ENCODE assay signal across 10 cellular contexts in genomic region chr18:31041346-31042067, GRCh38. TPM values are rescaled to one million over a fixed set of nuclear protein-coding genes. Genes with fewer than 3 reads are reported as not detected.
A peak's percentile ranks its signal among the peaks of the same experiment; 100 is the strongest.
DNase-seq lines count a peak whose midpoint lies in the region; ATAC-seq and TF ChIP-seq lines count a peak whose summit lies in the region.
"Had no signal": no experiment of that assay in that cellular context is flagged by ENCODE, and none has a peak within 500 bp of the region (broad histone marks: within the 10 kb centered on the region; RNA-seq: fewer than 3 reads in every experiment).

No MANE protein-coding gene starts in this region.

- TF ChIP-seq RAD21 in neural cell (conservative IDR thresholded peaks at IDR 0.05) = no peak

- H3K36me3 ChIP-seq in neural cell (ENCODE audit: insufficient read depth, low read length) = no peaks in the 10 kb centered on the region

- H3K9me3 ChIP-seq in neural cell (ENCODE audit: low read length) = peaks cover 6% of the 10 kb centered on the region

- peak; percentile 8 for ATAC-seq in esophagus mucosa

- no peak overlapping the region for H2AFZ ChIP-seq in neural cell (ENCODE audit: low read depth, low read length)

- no peak for TF ChIP-seq CTCF in neural cell (IDR thresholded peaks at IDR 0.05; ENCODE audit: poor library complexity, severe bottlenecking)

- no peak for TF ChIP-seq EP300 in neural cell (conservative IDR thresholded peaks at IDR 0.05; ENCODE audit: poor library complexity, severe bottlenecking)

- H3K27ac ChIP-seq in neural cell (ENCODE audit: low read length) = no peak overlapping the region

- H3K79me2 ChIP-seq in neural cell (replicated peaks; ENCODE audit: insufficient read depth, low read length) = no peaks in the 10 kb centered on the region

- H3K4me2 ChIP-seq in neural cell (ENCODE audit: low read length) = no peak overlapping the region

- no peaks in the 10 kb centered on the region for H3K9me2 ChIP-seq in neural cell (ENCODE audit: insufficient read depth, low read length)

- H3K9ac ChIP-seq in neural cell (ENCODE audit: low read length) = no peak overlapping the region

- H3K4me3 ChIP-seq in neural cell (ENCODE audit: low read length) = peak overlapping the region; percentile 62

- H3K27me3 ChIP-seq in neural cell (ENCODE audit: insufficient read depth, low read depth, low read length) = peaks cover 71% of the 10 kb centered on the region

- no peaks in the 10 kb centered on the region for H4K20me1 ChIP-seq in neural cell (ENCODE audit: insufficient read depth)

- DNase-seq in D341Med (ENCODE audit: low spot score) (peak; percentile 61), NCI-H69 (lab: John Stamatoyannopoulos, UW) (peak; percentile 36), SHP77 (lab: John Stamatoyannopoulos, UW) (no peak), hypothalamus (lab: John Stamatoyannopoulos, UW) (no peak), activated gamma-delta T cell (lab: John Stamatoyannopoulos, UW) (no peak), COLO829 (ENCODE audit: low spot score) (no peak)
- DNase-seq: activated B cell treated with CpG ODN at 0.5 μM for 24 hours, NCI-H1048 had no signal

- no peaks in the 10 kb centered on the region for H3F3A ChIP-seq in neural cell (ENCODE audit: insufficient read depth, low read length, poor library complexity, severe bottlenecking)

TF ChIP-seq in neural cell, 6 proteins besides CTCF, POLR2A, EP300 and RAD21:
- TF ChIP-seq MXI1 (conservative IDR thresholded peaks at IDR 0.05; ENCODE audit: poor library complexity, severe bottlenecking) = no peak
- peak; percentile 49 for TF ChIP-seq EZH2 (IDR thresholded peaks at IDR 0.05; ENCODE audit: borderline replicate concordance, insufficient read depth, low read length, poor library complexity, severe bottlenecking)

RNA-seq across cellular contexts. Expression of gene DSC3, which starts 1.0 kb away (rescaled TPM):
- total RNA-seq in esophagus mucosa = 319 TPM
- 0.10 TPM in 1 of 2 replicates, not detected in the other for polyA plus RNA-seq in neural cell
- under 0.01 TPM in 1 of 2 replicates, not detected in the other for polyA minus RNA-seq in neural cell
- total RNA-seq: activated B cell treated with CpG ODN at 0.5 μM for 24 hours had no signal

Comparison
In these comparisons a context has a peak if more than half of its experiments do, and no peak if none do; other contexts are left out.
1. DNase-seq: peak in D341Med (single experiment) and NCI-H69 (single experiment); none in SHP77 (0 of 2), hypothalamus (0 of 51), activated gamma-delta T cell (single experiment) and COLO829 (single experiment).